Comparison of ENCODE assay signal across 10 cellular contexts in genomic region chr7:95045236-95045923, GRCh38.
DNase-seq lines count a peak whose midpoint lies in the region; ATAC-seq and TF ChIP-seq lines count a peak whose summit lies in the region.
"Had no signal": no experiment of that assay in that cellular context is flagged by ENCODE, and none has a peak within 500 bp of the region (broad histone marks: within the 10 kb centered on the region; RNA-seq: fewer than 3 reads in every experiment).

No MANE protein-coding gene starts in this region.

- DNase-seq in AG10803 (ENCODE audit: low read depth) (peak; percentile 27), HCEC 1CT (peak; percentile 32), SK-N-SH (no peak), iPS-NIHi7 (ENCODE audit: extremely low spot score) (peak; percentile 26), H7 (no peak), suprapubic skin (ENCODE audit: low spot score in 2 of 2) (no peak)
- no peak for DNase-seq in stimulated activated CD4-positive, alpha-beta T cell treated with anti-CD3 and anti-CD28 coated beads, Interleukin-4, amount 100 ng/mL, for 1 hour
- DNase-seq: activated CD4-positive, alpha-beta T cell treated with anti-CD3 and anti-CD28 coated beads, Interleukin-2, amount 10 ng/mL, durations not matched to agents 7 days and 5 days had no signal

- H3K36me3 ChIP-seq in SK-N-SH (replicated peaks in 1 of 2; ENCODE audit: control insufficient read depth in 1 of 2, insufficient read depth in 2 of 2, low read length in 1 of 2) = no peaks in the 10 kb centered on the region
- H3K36me3 ChIP-seq in H7 (replicated peaks; ENCODE audit: control insufficient read depth, insufficient read depth, low read length) = no peaks in the 10 kb centered on the region
- no peaks in the 10 kb centered on the region for H3K36me3 ChIP-seq in suprapubic skin

- H4K20me1 ChIP-seq in SK-N-SH (ENCODE audit: insufficient read depth) = no peaks in the 10 kb centered on the region

- POLR2A ChIA-PET in SK-N-SH (lab: Yijun Ruan, JAX) = no interaction called here

- no peak for TF ChIP-seq POLR2A in suprapubic skin (IDR thresholded peaks at IDR 0.05)

- TF ChIP-seq EP300 in SK-N-SH (IDR thresholded peaks at IDR 0.05; ENCODE audit: borderline replicate concordance in 1 of 2, low read depth in 1 of 2, low read length in 1 of 2) (no peak), suprapubic skin (IDR thresholded peaks at IDR 0.05) (no peak)

- no peak overlapping the region for H3K9ac ChIP-seq in SK-N-SH

- H3K27me3 ChIP-seq in SK-N-SH (ENCODE audit: insufficient read depth) = no peaks in the 10 kb centered on the region; the same call in 1 of the 2 replicates
- H3K27me3 ChIP-seq in H7 (ENCODE audit: control insufficient read depth, insufficient read depth, low read length) = no peaks in the 10 kb centered on the region
- H3K27me3 ChIP-seq in suprapubic skin = no peaks in the 10 kb centered on the region

- peak; percentile 59 for TF ChIP-seq RAD21 in SK-N-SH (IDR thresholded peaks at IDR 0.05; ENCODE audit: low read length)

- H3K4me3 ChIP-seq in AG10803 (ENCODE audit: low read length) = no peak overlapping the region
- H3K4me3 ChIP-seq in SK-N-SH (ENCODE audit: low read depth in 2 of 2, low read length in 1 of 2) = no peak overlapping the region
- H3K4me3 ChIP-seq in H7 (ENCODE audit: insufficient read depth, low read depth, low read length) = no peak overlapping the region
- H3K4me3 ChIP-seq in suprapubic skin = no peak overlapping the region

- no peak overlapping the region for H3K4me2 ChIP-seq in SK-N-SH

- H3F3A ChIP-seq in SK-N-SH (replicated peaks; ENCODE audit: insufficient read depth) = no peaks in the 10 kb centered on the region

- no peak overlapping the region for H2AFZ ChIP-seq in SK-N-SH (ENCODE audit: low read depth)

- no peaks in the 10 kb centered on the region for H3K4me1 ChIP-seq in SK-N-SH (ENCODE audit: control insufficient read depth in 1 of 2, insufficient read depth in 2 of 2, low read depth in 1 of 2, low read length in 1 of 2)
- no peaks in the 10 kb centered on the region for H3K4me1 ChIP-seq in suprapubic skin

- H3K9me3 ChIP-seq in SK-N-SH (no peaks in the 10 kb centered on the region), suprapubic skin (no peaks in the 10 kb centered on the region)

- WGBS in SK-N-SH (ENCODE audit: low lambda C conversion rate) = 45% methylated on average over 8 of the region's 8 CpGs
- WGBS in suprapubic skin = 89% methylated on average over 8 of the region's 8 CpGs

- ATAC-seq in GM18873 (IDR thresholded peaks at IDR 0.05; ENCODE audit: low FRiP score, unreplicated experiment) = no peak

- H3K27ac ChIP-seq in SK-N-SH (ENCODE audit: low read depth in 2 of 2, low read length in 1 of 2) (no peak overlapping the region), suprapubic skin (no peak overlapping the region)
- H3K27ac ChIP-seq: HL-60 had no signal

- CTCF ChIA-PET in SK-N-SH (lab: Yijun Ruan, JAX) = interaction anchor here (0.6 kb wide), 1 partner anchor 46 kb away, joined by 4 read pairs; no protein-coding TSS in a partner anchor

- peak; percentile 48 for TF ChIP-seq CTCF in AG10803 (conservative IDR thresholded peaks at IDR 0.05; ENCODE audit: low read length)
- peak; percentile 43 for TF ChIP-seq CTCF in SK-N-SH (IDR thresholded peaks at IDR 0.05)
- TF ChIP-seq CTCF in suprapubic skin (IDR thresholded peaks at IDR 0.05) = no peak

- H3K9me2 ChIP-seq in SK-N-SH = no peaks in the 10 kb centered on the region

- no peaks in the 10 kb centered on the region for H3K79me2 ChIP-seq in SK-N-SH (ENCODE audit: insufficient read depth)

TF ChIP-seq in SK-N-SH, 30 proteins besides CTCF, POLR2A, EP300 and RAD21:
- TF ChIP-seq, protein P1, sequence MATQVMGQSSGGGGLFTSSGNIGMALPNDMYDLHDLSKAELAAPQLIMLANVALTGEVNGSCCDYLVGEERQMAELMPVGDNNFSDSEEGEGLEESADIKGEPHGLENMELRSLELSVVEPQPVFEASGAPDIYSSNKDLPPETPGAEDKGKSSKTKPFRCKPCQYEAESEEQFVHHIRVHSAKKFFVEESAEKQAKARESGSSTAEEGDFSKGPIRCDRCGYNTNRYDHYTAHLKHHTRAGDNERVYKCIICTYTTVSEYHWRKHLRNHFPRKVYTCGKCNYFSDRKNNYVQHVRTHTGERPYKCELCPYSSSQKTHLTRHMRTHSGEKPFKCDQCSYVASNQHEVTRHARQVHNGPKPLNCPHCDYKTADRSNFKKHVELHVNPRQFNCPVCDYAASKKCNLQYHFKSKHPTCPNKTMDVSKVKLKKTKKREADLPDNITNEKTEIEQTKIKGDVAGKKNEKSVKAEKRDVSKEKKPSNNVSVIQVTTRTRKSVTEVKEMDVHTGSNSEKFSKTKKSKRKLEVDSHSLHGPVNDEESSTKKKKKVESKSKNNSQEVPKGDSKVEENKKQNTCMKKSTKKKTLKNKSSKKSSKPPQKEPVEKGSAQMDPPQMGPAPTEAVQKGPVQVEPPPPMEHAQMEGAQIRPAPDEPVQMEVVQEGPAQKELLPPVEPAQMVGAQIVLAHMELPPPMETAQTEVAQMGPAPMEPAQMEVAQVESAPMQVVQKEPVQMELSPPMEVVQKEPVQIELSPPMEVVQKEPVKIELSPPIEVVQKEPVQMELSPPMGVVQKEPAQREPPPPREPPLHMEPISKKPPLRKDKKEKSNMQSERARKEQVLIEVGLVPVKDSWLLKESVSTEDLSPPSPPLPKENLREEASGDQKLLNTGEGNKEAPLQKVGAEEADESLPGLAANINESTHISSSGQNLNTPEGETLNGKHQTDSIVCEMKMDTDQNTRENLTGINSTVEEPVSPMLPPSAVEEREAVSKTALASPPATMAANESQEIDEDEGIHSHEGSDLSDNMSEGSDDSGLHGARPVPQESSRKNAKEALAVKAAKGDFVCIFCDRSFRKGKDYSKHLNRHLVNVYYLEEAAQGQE (IDR thresholded peaks at IDR 0.05; ENCODE audit: low read depth, low read length) = no peak
- no peak for TF ChIP-seq GABPA (IDR thresholded peaks at IDR 0.05; ENCODE audit: low read depth)
- peak; percentile 34 for TF ChIP-seq SMC3 (IDR thresholded peaks at IDR 0.05; ENCODE audit: low read depth, low read length)

Comparison
In these comparisons a context has a peak if more than half of its experiments do, and no peak if none do; other contexts are left out.
1. DNase-seq: peak in AG10803 (single experiment), HCEC 1CT (single experiment) and iPS-NIHi7 (single experiment); none in SK-N-SH (single experiment), stimulated activated CD4-positive, alpha-beta T cell treated with anti-CD3 and anti-CD28 coated beads, Interleukin-4, amount 100 ng/mL, for 1 hour (single experiment), H7 (single experiment) and suprapubic skin (0 of 2).
2. CTCF ChIP-seq: peak in AG10803 (single experiment) and SK-N-SH (single experiment); none in suprapubic skin (0 of 2).